In the genomic region with DNA sequence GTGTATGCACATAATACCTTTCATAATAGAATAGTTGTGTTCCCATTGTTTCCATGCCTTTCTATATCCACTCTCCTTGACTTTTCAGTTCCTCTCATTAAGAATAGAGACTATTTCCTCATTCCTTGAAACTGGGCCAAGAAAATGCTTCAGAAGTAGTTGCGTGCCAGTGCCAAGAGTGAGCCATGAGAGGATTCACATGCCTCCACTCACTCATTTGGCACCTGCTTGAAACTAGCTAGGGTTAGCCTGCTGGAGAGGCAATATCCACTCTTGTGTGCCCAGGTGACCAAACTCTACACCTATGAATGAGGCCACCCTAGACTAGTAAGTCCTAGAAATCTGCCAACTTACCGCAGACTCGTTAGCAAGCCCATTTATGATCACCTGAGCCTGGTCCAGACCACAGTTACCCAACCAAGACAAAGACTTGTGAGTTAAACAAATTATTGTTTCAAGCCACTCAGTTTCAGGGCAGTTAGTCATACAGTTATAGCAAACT, we compare ENCODE assay signal across 1 cellular context.
TF ChIP-seq lines count a peak whose summit lies in the region.

No MANE protein-coding gene starts in this region.

TF ChIP-seq in GM12878, 131 proteins besides CTCF, POLR2A, EP300 and RAD21 (continued from another document):
- TF ChIP-seq SPI1 (IDR thresholded peaks at IDR 0.05; ENCODE audit: borderline replicate concordance, insufficient read depth, low read depth, low read length) (peak; percentile 26; the same call in 1 of the 2 replicates), ZNF24 (IDR thresholded peaks at IDR 0.05) (no peak; the same call in 1 of the 2 replicates), CREM (IDR thresholded peaks at IDR 0.05; ENCODE audit: low read depth) (no peak), SMC3 (IDR thresholded peaks at IDR 0.05; ENCODE audit: borderline replicate concordance, low read length) (0 out of 2 replicates have a peak, but pooled peaks have one; percentile 21), ATF7 (IDR thresholded peaks at IDR 0.05; ENCODE audit: low read depth) (peak; percentile 48), JUNB (IDR thresholded peaks at IDR 0.05) (no peak), MEF2B (IDR thresholded peaks at IDR 0.05; ENCODE audit: partially characterized antibody, poor library complexity, severe bottlenecking) (peak; percentile 23), POLR2AphosphoS2 (IDR thresholded peaks at IDR 0.05; ENCODE audit: low read depth, low read length) (no peak), DPF2 (IDR thresholded peaks at IDR 0.05) (peak; percentile 68), HDAC6 (IDR thresholded peaks at IDR 0.05; ENCODE audit: unreplicated experiment) (no peak), BHLHE40 (IDR thresholded peaks at IDR 0.05; ENCODE audit: borderline replicate concordance in 1 of 2, low read depth in 2 of 2, low read length in 1 of 2) (peak; percentile 77 to 87), ESRRA (IDR thresholded peaks at IDR 0.05; ENCODE audit: low read length) (no peak), IKZF1 (conservative IDR thresholded peaks at IDR 0.05) (peak; percentile 64), MYC (IDR thresholded peaks at IDR 0.05; ENCODE audit: insufficient read depth, insufficient read length, insufficient replicate concordance, low read length, severe bottlenecking) (no peak), ETV6 (conservative IDR thresholded peaks at IDR 0.05 in 1 of 2, IDR thresholded peaks at IDR 0.05 in 1 of 2; ENCODE audit: borderline replicate concordance in 1 of 2, low read depth in 1 of 2) (no peak), RELA (IDR thresholded peaks at IDR 0.05; ENCODE audit: borderline replicate concordance, partially characterized antibody) (no peak), SUPT20H (IDR thresholded peaks at IDR 0.05; ENCODE audit: borderline replicate concordance, control insufficient read depth, low read depth, low read length) (no peak), PAX5 (IDR thresholded peaks at IDR 0.05; ENCODE audit: borderline replicate concordance, low read depth, low read length) (peak; percentile 85; the same call in 1 of the 2 replicates), POU2F2 (IDR thresholded peaks at IDR 0.05; ENCODE audit: borderline replicate concordance, low read depth, low read length) (0 out of 3 replicates have a peak, but pooled peaks have one; percentile 17), CHD2 (IDR thresholded peaks at IDR 0.05; ENCODE audit: borderline replicate concordance, low read depth, low read length) (peak; percentile 49; the same call in 1 of the 2 replicates), ZNF384 (IDR thresholded peaks at IDR 0.05; ENCODE audit: borderline replicate concordance, low read depth, low read length) (no peak), MTA2 (IDR thresholded peaks at IDR 0.05; ENCODE audit: low read depth) (peak; percentile 97), ZNF217 (IDR thresholded peaks at IDR 0.05) (0 out of 2 replicates have a peak, but pooled peaks have one; percentile 70)
- TF ChIP-seq, protein P1, sequence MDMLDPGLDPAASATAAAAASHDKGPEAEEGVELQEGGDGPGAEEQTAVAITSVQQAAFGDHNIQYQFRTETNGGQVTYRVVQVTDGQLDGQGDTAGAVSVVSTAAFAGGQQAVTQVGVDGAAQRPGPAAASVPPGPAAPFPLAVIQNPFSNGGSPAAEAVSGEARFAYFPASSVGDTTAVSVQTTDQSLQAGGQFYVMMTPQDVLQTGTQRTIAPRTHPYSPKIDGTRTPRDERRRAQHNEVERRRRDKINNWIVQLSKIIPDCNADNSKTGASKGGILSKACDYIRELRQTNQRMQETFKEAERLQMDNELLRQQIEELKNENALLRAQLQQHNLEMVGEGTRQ (IDR thresholded peaks at IDR 0.05; ENCODE audit: borderline replicate concordance, low read depth, low read length) = peak; percentile 19; the same call in 1 of the 2 replicates
- TF ChIP-seq, protein P2, sequence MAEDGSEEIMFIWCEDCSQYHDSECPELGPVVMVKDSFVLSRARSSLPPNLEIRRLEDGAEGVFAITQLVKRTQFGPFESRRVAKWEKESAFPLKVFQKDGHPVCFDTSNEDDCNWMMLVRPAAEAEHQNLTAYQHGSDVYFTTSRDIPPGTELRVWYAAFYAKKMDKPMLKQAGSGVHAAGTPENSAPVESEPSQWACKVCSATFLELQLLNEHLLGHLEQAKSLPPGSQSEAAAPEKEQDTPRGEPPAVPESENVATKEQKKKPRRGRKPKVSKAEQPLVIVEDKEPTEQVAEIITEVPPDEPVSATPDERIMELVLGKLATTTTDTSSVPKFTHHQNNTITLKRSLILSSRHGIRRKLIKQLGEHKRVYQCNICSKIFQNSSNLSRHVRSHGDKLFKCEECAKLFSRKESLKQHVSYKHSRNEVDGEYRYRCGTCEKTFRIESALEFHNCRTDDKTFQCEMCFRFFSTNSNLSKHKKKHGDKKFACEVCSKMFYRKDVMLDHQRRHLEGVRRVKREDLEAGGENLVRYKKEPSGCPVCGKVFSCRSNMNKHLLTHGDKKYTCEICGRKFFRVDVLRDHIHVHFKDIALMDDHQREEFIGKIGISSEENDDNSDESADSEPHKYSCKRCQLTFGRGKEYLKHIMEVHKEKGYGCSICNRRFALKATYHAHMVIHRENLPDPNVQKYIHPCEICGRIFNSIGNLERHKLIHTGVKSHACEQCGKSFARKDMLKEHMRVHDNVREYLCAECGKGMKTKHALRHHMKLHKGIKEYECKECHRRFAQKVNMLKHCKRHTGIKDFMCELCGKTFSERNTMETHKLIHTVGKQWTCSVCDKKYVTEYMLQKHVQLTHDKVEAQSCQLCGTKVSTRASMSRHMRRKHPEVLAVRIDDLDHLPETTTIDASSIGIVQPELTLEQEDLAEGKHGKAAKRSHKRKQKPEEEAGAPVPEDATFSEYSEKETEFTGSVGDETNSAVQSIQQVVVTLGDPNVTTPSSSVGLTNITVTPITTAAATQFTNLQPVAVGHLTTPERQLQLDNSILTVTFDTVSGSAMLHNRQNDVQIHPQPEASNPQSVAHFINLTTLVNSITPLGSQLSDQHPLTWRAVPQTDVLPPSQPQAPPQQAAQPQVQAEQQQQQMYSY (CRISPR knock-in tag; IDR thresholded peaks at IDR 0.05) = no peak
- TF ChIP-seq, protein P3, sequence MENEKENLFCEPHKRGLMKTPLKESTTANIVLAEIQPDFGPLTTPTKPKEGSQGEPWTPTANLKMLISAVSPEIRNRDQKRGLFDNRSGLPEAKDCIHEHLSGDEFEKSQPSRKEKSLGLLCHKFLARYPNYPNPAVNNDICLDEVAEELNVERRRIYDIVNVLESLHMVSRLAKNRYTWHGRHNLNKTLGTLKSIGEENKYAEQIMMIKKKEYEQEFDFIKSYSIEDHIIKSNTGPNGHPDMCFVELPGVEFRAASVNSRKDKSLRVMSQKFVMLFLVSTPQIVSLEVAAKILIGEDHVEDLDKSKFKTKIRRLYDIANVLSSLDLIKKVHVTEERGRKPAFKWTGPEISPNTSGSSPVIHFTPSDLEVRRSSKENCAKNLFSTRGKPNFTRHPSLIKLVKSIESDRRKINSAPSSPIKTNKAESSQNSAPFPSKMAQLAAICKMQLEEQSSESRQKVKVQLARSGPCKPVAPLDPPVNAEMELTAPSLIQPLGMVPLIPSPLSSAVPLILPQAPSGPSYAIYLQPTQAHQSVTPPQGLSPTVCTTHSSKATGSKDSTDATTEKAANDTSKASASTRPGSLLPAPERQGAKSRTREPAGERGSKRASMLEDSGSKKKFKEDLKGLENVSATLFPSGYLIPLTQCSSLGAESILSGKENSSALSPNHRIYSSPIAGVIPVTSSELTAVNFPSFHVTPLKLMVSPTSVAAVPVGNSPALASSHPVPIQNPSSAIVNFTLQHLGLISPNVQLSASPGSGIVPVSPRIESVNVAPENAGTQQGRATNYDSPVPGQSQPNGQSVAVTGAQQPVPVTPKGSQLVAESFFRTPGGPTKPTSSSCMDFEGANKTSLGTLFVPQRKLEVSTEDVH (IDR thresholded peaks at IDR 0.05; ENCODE audit: low read depth, partially characterized antibody) = no peak
- TF ChIP-seq, protein P4, sequence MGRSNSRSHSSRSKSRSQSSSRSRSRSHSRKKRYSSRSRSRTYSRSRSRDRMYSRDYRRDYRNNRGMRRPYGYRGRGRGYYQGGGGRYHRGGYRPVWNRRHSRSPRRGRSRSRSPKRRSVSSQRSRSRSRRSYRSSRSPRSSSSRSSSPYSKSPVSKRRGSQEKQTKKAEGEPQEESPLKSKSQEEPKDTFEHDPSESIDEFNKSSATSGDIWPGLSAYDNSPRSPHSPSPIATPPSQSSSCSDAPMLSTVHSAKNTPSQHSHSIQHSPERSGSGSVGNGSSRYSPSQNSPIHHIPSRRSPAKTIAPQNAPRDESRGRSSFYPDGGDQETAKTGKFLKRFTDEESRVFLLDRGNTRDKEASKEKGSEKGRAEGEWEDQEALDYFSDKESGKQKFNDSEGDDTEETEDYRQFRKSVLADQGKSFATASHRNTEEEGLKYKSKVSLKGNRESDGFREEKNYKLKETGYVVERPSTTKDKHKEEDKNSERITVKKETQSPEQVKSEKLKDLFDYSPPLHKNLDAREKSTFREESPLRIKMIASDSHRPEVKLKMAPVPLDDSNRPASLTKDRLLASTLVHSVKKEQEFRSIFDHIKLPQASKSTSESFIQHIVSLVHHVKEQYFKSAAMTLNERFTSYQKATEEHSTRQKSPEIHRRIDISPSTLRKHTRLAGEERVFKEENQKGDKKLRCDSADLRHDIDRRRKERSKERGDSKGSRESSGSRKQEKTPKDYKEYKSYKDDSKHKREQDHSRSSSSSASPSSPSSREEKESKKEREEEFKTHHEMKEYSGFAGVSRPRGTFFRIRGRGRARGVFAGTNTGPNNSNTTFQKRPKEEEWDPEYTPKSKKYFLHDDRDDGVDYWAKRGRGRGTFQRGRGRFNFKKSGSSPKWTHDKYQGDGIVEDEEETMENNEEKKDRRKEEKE (IDR thresholded peaks at IDR 0.05) = no peak
- TF ChIP-seq, protein P5, sequence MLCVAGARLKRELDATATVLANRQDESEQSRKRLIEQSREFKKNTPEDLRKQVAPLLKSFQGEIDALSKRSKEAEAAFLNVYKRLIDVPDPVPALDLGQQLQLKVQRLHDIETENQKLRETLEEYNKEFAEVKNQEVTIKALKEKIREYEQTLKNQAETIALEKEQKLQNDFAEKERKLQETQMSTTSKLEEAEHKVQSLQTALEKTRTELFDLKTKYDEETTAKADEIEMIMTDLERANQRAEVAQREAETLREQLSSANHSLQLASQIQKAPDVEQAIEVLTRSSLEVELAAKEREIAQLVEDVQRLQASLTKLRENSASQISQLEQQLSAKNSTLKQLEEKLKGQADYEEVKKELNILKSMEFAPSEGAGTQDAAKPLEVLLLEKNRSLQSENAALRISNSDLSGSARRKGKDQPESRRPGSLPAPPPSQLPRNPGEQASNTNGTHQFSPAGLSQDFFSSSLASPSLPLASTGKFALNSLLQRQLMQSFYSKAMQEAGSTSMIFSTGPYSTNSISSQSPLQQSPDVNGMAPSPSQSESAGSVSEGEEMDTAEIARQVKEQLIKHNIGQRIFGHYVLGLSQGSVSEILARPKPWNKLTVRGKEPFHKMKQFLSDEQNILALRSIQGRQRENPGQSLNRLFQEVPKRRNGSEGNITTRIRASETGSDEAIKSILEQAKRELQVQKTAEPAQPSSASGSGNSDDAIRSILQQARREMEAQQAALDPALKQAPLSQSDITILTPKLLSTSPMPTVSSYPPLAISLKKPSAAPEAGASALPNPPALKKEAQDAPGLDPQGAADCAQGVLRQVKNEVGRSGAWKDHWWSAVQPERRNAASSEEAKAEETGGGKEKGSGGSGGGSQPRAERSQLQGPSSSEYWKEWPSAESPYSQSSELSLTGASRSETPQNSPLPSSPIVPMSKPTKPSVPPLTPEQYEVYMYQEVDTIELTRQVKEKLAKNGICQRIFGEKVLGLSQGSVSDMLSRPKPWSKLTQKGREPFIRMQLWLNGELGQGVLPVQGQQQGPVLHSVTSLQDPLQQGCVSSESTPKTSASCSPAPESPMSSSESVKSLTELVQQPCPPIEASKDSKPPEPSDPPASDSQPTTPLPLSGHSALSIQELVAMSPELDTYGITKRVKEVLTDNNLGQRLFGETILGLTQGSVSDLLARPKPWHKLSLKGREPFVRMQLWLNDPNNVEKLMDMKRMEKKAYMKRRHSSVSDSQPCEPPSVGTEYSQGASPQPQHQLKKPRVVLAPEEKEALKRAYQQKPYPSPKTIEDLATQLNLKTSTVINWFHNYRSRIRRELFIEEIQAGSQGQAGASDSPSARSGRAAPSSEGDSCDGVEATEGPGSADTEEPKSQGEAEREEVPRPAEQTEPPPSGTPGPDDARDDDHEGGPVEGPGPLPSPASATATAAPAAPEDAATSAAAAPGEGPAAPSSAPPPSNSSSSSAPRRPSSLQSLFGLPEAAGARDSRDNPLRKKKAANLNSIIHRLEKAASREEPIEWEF (IDR thresholded peaks at IDR 0.05; ENCODE audit: insufficient replicate concordance, low read depth, low read length) = no peak
- TF ChIP-seq, protein P6, sequence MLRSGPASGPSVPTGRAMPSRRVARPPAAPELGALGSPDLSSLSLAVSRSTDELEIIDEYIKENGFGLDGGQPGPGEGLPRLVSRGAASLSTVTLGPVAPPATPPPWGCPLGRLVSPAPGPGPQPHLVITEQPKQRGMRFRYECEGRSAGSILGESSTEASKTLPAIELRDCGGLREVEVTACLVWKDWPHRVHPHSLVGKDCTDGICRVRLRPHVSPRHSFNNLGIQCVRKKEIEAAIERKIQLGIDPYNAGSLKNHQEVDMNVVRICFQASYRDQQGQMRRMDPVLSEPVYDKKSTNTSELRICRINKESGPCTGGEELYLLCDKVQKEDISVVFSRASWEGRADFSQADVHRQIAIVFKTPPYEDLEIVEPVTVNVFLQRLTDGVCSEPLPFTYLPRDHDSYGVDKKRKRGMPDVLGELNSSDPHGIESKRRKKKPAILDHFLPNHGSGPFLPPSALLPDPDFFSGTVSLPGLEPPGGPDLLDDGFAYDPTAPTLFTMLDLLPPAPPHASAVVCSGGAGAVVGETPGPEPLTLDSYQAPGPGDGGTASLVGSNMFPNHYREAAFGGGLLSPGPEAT (IDR thresholded peaks at IDR 0.05; ENCODE audit: low read depth) = peak; percentile 33; the same call in 1 of the 2 replicates
- TF ChIP-seq, protein P7, sequence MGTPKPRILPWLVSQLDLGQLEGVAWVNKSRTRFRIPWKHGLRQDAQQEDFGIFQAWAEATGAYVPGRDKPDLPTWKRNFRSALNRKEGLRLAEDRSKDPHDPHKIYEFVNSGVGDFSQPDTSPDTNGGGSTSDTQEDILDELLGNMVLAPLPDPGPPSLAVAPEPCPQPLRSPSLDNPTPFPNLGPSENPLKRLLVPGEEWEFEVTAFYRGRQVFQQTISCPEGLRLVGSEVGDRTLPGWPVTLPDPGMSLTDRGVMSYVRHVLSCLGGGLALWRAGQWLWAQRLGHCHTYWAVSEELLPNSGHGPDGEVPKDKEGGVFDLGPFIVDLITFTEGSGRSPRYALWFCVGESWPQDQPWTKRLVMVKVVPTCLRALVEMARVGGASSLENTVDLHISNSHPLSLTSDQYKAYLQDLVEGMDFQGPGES (IDR thresholded peaks at IDR 0.05) = no peak
